1 cellular context compared by ENCODE assay signal in the genomic region with DNA sequence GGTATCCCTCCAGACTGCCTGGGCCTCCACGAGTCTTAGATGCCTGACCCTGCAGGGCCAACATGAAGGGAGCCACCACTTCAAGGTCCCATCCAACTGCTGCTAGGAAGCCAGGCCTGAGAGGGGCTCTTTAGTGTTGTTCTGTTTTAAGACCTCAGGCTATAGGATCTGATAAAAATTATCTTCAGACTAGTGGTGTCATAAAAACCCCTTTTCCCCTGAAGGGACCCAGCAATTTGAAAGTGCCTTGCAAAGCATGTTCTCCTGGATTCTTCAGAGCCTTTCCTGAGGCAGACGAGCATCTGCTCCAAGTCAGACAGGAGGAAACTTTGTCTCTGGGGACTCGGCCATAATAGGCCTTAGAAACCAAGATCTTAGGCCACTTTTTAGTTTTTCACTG.
TF ChIP-seq lines count a peak whose summit lies in the region.

No MANE protein-coding gene starts in this region.

TF ChIP-seq in GM12878, 131 proteins besides CTCF, POLR2A, EP300 and RAD21:
- no peak for TF ChIP-seq NFIC (IDR thresholded peaks at IDR 0.05; ENCODE audit: low read depth, low read length)
- no peak for TF ChIP-seq RB1 (IDR thresholded peaks at IDR 0.05; ENCODE audit: borderline replicate concordance)
- TF ChIP-seq, protein P1, sequence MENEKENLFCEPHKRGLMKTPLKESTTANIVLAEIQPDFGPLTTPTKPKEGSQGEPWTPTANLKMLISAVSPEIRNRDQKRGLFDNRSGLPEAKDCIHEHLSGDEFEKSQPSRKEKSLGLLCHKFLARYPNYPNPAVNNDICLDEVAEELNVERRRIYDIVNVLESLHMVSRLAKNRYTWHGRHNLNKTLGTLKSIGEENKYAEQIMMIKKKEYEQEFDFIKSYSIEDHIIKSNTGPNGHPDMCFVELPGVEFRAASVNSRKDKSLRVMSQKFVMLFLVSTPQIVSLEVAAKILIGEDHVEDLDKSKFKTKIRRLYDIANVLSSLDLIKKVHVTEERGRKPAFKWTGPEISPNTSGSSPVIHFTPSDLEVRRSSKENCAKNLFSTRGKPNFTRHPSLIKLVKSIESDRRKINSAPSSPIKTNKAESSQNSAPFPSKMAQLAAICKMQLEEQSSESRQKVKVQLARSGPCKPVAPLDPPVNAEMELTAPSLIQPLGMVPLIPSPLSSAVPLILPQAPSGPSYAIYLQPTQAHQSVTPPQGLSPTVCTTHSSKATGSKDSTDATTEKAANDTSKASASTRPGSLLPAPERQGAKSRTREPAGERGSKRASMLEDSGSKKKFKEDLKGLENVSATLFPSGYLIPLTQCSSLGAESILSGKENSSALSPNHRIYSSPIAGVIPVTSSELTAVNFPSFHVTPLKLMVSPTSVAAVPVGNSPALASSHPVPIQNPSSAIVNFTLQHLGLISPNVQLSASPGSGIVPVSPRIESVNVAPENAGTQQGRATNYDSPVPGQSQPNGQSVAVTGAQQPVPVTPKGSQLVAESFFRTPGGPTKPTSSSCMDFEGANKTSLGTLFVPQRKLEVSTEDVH (IDR thresholded peaks at IDR 0.05; ENCODE audit: low read depth, partially characterized antibody), result no peak
- no peak for TF ChIP-seq NR2C2 (IDR thresholded peaks at IDR 0.05; ENCODE audit: borderline replicate concordance, control insufficient read depth, insufficient read length, low read depth)
- no peak for TF ChIP-seq MEF2B (IDR thresholded peaks at IDR 0.05; ENCODE audit: partially characterized antibody, poor library complexity, severe bottlenecking)
- TF ChIP-seq MEF2A (IDR thresholded peaks at IDR 0.05; ENCODE audit: insufficient read depth, low read depth, low read length), result no peak
- TF ChIP-seq SMAD1 (IDR thresholded peaks at IDR 0.05; ENCODE audit: low read depth, partially characterized antibody), result no peak
- TF ChIP-seq NFYA (IDR thresholded peaks at IDR 0.05; ENCODE audit: borderline replicate concordance, low read depth, low read length), result no peak
- no peak for TF ChIP-seq SP1 (IDR thresholded peaks at IDR 0.05; ENCODE audit: low read depth, low read length)
